18 cellular contexts compared by ENCODE assay signal in genomic region chr15:90305932-90306331, GRCh38. TPM values are rescaled to one million over a fixed set of nuclear protein-coding genes. Genes with fewer than 3 reads are reported as not detected.
DNase-seq lines count a peak whose midpoint lies in the region; ATAC-seq and TF ChIP-seq lines count a peak whose summit lies in the region.
"Had no signal": no experiment of that assay in that cellular context is flagged by ENCODE, and none has a peak within 500 bp of the region (broad histone marks: within the 10 kb centered on the region; RNA-seq: fewer than 3 reads in every experiment).

No MANE protein-coding gene starts in this region.

- H3K36me3 Mint-ChIP-seq in nephron (ENCODE audit: low read depth), result no peaks in the 10 kb centered on the region

- H3K4me3 ChIP-seq in choroid plexus epithelial cell (ENCODE audit: low read depth, low read length), result no peak overlapping the region
- H3K4me3 ChIP-seq in colonic mucosa, result no peak overlapping the region
- H3K4me3 ChIP-seq: cardiac muscle cell, GM23338, heart right ventricle, stomach had no signal

- no peaks in the 10 kb centered on the region for H3K27me3 Mint-ChIP-seq in nephron (ENCODE audit: low read depth)

- H3K4me3 Mint-ChIP-seq in nephron, result no peak overlapping the region
- H3K4me3 Mint-ChIP-seq: GM23338 had no signal

- peak; percentile 31 for DNase-seq in NOMO-1 treated with DMSO at 0.1 percent for 48 hours (lab: John Stamatoyannopoulos, UW; ENCODE audit: unreplicated experiment)
- DNase-seq in NOMO-1 treated with dmso at 0.1 percent for 144 hours (lab: John Stamatoyannopoulos, UW; ENCODE audit: unreplicated experiment), result no peak
- peak; percentile 45 for DNase-seq in NCI-H82 (lab: John Stamatoyannopoulos, UW)
- peak; percentile 27 for DNase-seq in choroid plexus epithelial cell (ENCODE audit: low read depth)
- DNase-seq in colonic mucosa, result no peak
- no peak for DNase-seq in DMS79 (lab: John Stamatoyannopoulos, UW)
- DNase-seq: activated CD4-positive, alpha-beta T cell treated with anti-CD3 and anti-CD28 coated beads for 1 hour; heart right ventricle; left cardiac atrium; NCI-H446 treated with DMSO at 0.1 percent for 48 hours; stomach; SW 1271 had no signal

- no peaks in the 10 kb centered on the region for H3K9me3 ChIP-seq in colonic mucosa
- H3K9me3 ChIP-seq: heart right ventricle, stomach had no signal

- no peaks in the 10 kb centered on the region for H3K36me3 ChIP-seq in colonic mucosa
- H3K36me3 ChIP-seq: cardiac muscle cell, heart right ventricle, stomach had no signal

- peaks cover 17% of the 10 kb centered on the region for H3K4me1 Mint-ChIP-seq in nephron

- intact Hi-C loops in colonic mucosa (cut with DNase I), result no loop called here

- H3K9me3 Mint-ChIP-seq in nephron, result no peaks in the 10 kb centered on the region
- H3K9me3 Mint-ChIP-seq: GM23338 had no signal

- no peak overlapping the region for H3K27ac ChIP-seq in colonic mucosa
- H3K27ac ChIP-seq: cardiac muscle cell, epithelial cell of prostate, stomach had no signal

- H3K27me3 ChIP-seq in colonic mucosa, result no peaks in the 10 kb centered on the region
- H3K27me3 ChIP-seq: cardiac muscle cell, heart right ventricle, stomach had no signal

- TF ChIP-seq CTCF in choroid plexus epithelial cell (conservative IDR thresholded peaks at IDR 0.05; ENCODE audit: low read depth, low read length) (no peak), nephron (IDR thresholded peaks at IDR 0.05; ENCODE audit: unreplicated experiment in 3 of 3) (no peak), colonic mucosa (IDR thresholded peaks at IDR 0.05) (no peak)

- peak overlapping the region; percentile 63 to 81 (median 72) for H3K27ac Mint-ChIP-seq in nephron
- H3K27ac Mint-ChIP-seq: GM23338 had no signal

- no peaks in the 10 kb centered on the region for H3K4me1 ChIP-seq in colonic mucosa

- ATAC-seq in HG03025 (IDR thresholded peaks at IDR 0.05; ENCODE audit: low FRiP score, unreplicated experiment), result no peak
- ATAC-seq: GM23338, heart right ventricle, left cardiac atrium, Panc1 had no signal

- no peak overlapping the region for H3K9ac ChIP-seq in colonic mucosa (ENCODE audit: low read depth in 2 of 2, low read length in 2 of 2)

RNA-seq across cellular contexts. Expression of gene NGRN, which starts 40.5 kb away (rescaled TPM):
- total RNA-seq in colonic mucosa, result 10 to 100 TPM; 56.5 to 60.4 TPM

RNA-seq across cellular contexts. Expression of gene ZNF774, which starts 46.2 kb away (rescaled TPM):
- 10 to 100 TPM; 13.7 to 13.9 TPM for total RNA-seq in colonic mucosa

RNA-seq across cellular contexts. Expression of gene TTLL13, which starts 56.6 kb away (rescaled TPM):
- total RNA-seq in colonic mucosa, result 1 to 10 TPM in 1 of 2 donors, under 1 TPM in 1; 0.35 to 1.2 TPM
- total RNA-seq: GM23338, left cardiac atrium, stomach had no signal

Comparison
In these comparisons a context has a peak if more than half of its experiments do, and no peak if none do; other contexts are left out.
1. DNase-seq: peak in NOMO-1 treated with DMSO at 0.1 percent for 48 hours (single experiment), NCI-H82 (single experiment) and choroid plexus epithelial cell (single experiment); none in NOMO-1 treated with dmso at 0.1 percent for 144 hours (single experiment), colonic mucosa (single experiment) and DMS79 (single experiment).